ENCODE assay signal across 8 cellular contexts in the genomic region with DNA sequence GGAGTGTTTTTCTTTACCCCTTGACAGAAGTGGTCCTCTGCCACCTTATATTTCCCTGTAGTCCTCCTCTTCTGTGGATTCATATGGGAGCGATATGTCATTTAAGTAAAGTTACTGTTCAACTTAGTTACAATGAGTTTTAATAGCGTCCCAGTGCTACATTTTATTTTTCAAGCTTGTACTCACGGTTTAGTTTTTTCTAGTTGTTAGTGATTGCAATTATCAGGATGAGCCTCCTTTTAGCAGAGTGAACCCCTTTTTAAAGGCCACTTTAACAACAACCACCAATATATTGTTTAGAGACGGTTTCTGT. TPM values are rescaled to one million over a fixed set of nuclear protein-coding genes. Genes with fewer than 3 reads are reported as not detected.
DNase-seq lines count a peak whose midpoint lies in the region; ATAC-seq and TF ChIP-seq lines count a peak whose summit lies in the region.

No MANE protein-coding gene starts in this region.

- H3K4me2 ChIP-seq in GM23338 (peak overlapping the region; percentile 95), skeletal muscle satellite cell (ENCODE audit: low read length) (peak overlapping the region; percentile 88)

- CTCF ChIA-PET in WTC11 (lab: Charles Lee) (interaction anchor here (0.6 kb wide), 1 partner anchor 248 kb away, joined by 3 read pairs; no protein-coding TSS in a partner anchor), GM10248 (lab: Yijun Ruan, JAX) (interaction anchor here (1.9 kb wide), 1 partner anchor 13 kb away, joined by 6 read pairs; no protein-coding TSS in a partner anchor)

- 0 out of 2 replicates have a peak, but pooled peaks cover 5% of the 10 kb centered on the region for H3K36me3 ChIP-seq in GM23338 (ENCODE audit: insufficient read depth)
- H3K36me3 ChIP-seq in skeletal muscle satellite cell (ENCODE audit: insufficient read depth, low read length), result peaks cover 25% of the 10 kb centered on the region

- no peaks in the 10 kb centered on the region for H3K9me3 ChIP-seq in skeletal muscle satellite cell (replicated peaks; ENCODE audit: low read length)

- DNase-seq in GM23338 (ENCODE audit: low spot score), result no peak
- no peak for DNase-seq in WTC11 (ENCODE audit: low spot score)
- no peak for DNase-seq in glutamatergic neuron
- no peak for DNase-seq in GM10248 (ENCODE audit: extremely low spot score)
- no peak for DNase-seq in SIG-M5 (lab: John Stamatoyannopoulos, UW)

- H3K4me3 ChIP-seq in GM23338 (peak overlapping the region; percentile 92), skeletal muscle satellite cell (ENCODE audit: low read length) (peak overlapping the region; percentile 86)

- H3K27me3 Mint-ChIP-seq in GM23338 (ENCODE audit: insufficient read depth, low read depth, poor library complexity) (peaks cover 8% of the 10 kb centered on the region), WTC11 (ENCODE audit: low read depth) (no peaks in the 10 kb centered on the region), glutamatergic neuron (ENCODE audit: unreplicated experiment) (peaks cover 3% of the 10 kb centered on the region)

- TF ChIP-seq CTCF in GM23338 (conservative IDR thresholded peaks at IDR 0.05; ENCODE audit: low read depth in 2 of 2) (no peak), WTC11 (IDR thresholded peaks at IDR 0.05) (no peak), glutamatergic neuron (IDR thresholded peaks at IDR 0.05; ENCODE audit: partially characterized antibody, unreplicated experiment) (no peak), GM10248 (IDR thresholded peaks at IDR 0.05; ENCODE audit: control extremely low read depth, extremely low read depth, low read depth, missing control alignments) (no peak)

- no peak for ATAC-seq in GM23338
- ATAC-seq in WTC11, result no peak
- no peak for ATAC-seq in HG03039 (IDR thresholded peaks at IDR 0.05; ENCODE audit: unreplicated experiment)
- ATAC-seq in HG03196 (IDR thresholded peaks at IDR 0.05; ENCODE audit: unreplicated experiment), result no peak

- H3F3A ChIP-seq in GM23338 (replicated peaks; ENCODE audit: low read depth), result no peaks in the 10 kb centered on the region

- peak overlapping the region; percentile 99 for H3K9ac ChIP-seq in skeletal muscle satellite cell (ENCODE audit: low read depth, low read length)

- H4K20me1 ChIP-seq in GM23338 (replicated peaks; ENCODE audit: insufficient read depth), result peaks cover 24% of the 10 kb centered on the region

- H3K9me3 Mint-ChIP-seq in GM23338 (no peaks in the 10 kb centered on the region), WTC11 (no peaks in the 10 kb centered on the region), glutamatergic neuron (ENCODE audit: unreplicated experiment) (peaks cover 3% of the 10 kb centered on the region)

- no peaks in the 10 kb centered on the region for H3K27me3 ChIP-seq in GM23338 (ENCODE audit: insufficient read depth)
- no peaks in the 10 kb centered on the region for H3K27me3 ChIP-seq in skeletal muscle satellite cell (ENCODE audit: control insufficient read depth, insufficient read depth, low read length)

- H3K27ac Mint-ChIP-seq in GM23338, result peak overlapping the region; percentile 80
- H3K27ac Mint-ChIP-seq in WTC11, result peak overlapping the region; percentile 92
- peak overlapping the region; percentile 57 for H3K27ac Mint-ChIP-seq in glutamatergic neuron (ENCODE audit: unreplicated experiment)

- peaks cover 49% of the 10 kb centered on the region for H3K36me3 Mint-ChIP-seq in GM23338 (ENCODE audit: low read depth)
- H3K36me3 Mint-ChIP-seq in WTC11, result peaks cover 26% of the 10 kb centered on the region
- H3K36me3 Mint-ChIP-seq in glutamatergic neuron (ENCODE audit: unreplicated experiment), result no peaks in the 10 kb centered on the region

- peaks cover 65% of the 10 kb centered on the region for H3K79me2 ChIP-seq in GM23338 (replicated peaks; ENCODE audit: insufficient read depth)

- H3K4me3 Mint-ChIP-seq in GM23338 (peak overlapping the region; percentile 100), WTC11 (peak overlapping the region; percentile 99), glutamatergic neuron (ENCODE audit: unreplicated experiment) (peak overlapping the region; percentile 99)

- H3K4me1 ChIP-seq in GM23338 (ENCODE audit: insufficient read depth) (peaks cover 8% of the 10 kb centered on the region), skeletal muscle satellite cell (ENCODE audit: control insufficient read depth, insufficient read depth, low read length) (peaks cover 24% of the 10 kb centered on the region)

- peak overlapping the region; percentile 94; the same call in 1 of the 2 replicates for H3K27ac ChIP-seq in GM23338 (ENCODE audit: low read depth)

- POLR2A ChIA-PET in WTC11 (lab: Charles Lee), result no interaction called here
- POLR2A ChIA-PET in GM10248 (lab: Yijun Ruan, JAX), result interaction anchor here (1.1 to 1.5 kb wide), 2 partner anchors 88 to 187 kb away, joined by 3 to 4 read pairs; no protein-coding TSS in a partner anchor

- no peak overlapping the region for H2AFZ ChIP-seq in GM23338

- H3K4me1 Mint-ChIP-seq in GM23338 (peaks cover 23% of the 10 kb centered on the region), WTC11 (peaks cover 29% of the 10 kb centered on the region), glutamatergic neuron (ENCODE audit: low read depth, unreplicated experiment) (peaks cover 15% of the 10 kb centered on the region)

- H3K9me2 ChIP-seq in GM23338 (ENCODE audit: insufficient read depth), result no peaks in the 10 kb centered on the region

TF ChIP-seq in GM23338, 12 proteins besides CTCF, POLR2A, EP300 and RAD21:
- TF ChIP-seq ZNF331 (CRISPR knock-in tag; IDR thresholded peaks at IDR 0.05; ENCODE audit: low read depth) (no peak), STAT1 (IDR thresholded peaks at IDR 0.05; ENCODE audit: unreplicated experiment) (no peak), CREB1 (CRISPR knock-in tag; IDR thresholded peaks at IDR 0.05; ENCODE audit: low read depth) (no peak)
- TF ChIP-seq, protein P1, sequence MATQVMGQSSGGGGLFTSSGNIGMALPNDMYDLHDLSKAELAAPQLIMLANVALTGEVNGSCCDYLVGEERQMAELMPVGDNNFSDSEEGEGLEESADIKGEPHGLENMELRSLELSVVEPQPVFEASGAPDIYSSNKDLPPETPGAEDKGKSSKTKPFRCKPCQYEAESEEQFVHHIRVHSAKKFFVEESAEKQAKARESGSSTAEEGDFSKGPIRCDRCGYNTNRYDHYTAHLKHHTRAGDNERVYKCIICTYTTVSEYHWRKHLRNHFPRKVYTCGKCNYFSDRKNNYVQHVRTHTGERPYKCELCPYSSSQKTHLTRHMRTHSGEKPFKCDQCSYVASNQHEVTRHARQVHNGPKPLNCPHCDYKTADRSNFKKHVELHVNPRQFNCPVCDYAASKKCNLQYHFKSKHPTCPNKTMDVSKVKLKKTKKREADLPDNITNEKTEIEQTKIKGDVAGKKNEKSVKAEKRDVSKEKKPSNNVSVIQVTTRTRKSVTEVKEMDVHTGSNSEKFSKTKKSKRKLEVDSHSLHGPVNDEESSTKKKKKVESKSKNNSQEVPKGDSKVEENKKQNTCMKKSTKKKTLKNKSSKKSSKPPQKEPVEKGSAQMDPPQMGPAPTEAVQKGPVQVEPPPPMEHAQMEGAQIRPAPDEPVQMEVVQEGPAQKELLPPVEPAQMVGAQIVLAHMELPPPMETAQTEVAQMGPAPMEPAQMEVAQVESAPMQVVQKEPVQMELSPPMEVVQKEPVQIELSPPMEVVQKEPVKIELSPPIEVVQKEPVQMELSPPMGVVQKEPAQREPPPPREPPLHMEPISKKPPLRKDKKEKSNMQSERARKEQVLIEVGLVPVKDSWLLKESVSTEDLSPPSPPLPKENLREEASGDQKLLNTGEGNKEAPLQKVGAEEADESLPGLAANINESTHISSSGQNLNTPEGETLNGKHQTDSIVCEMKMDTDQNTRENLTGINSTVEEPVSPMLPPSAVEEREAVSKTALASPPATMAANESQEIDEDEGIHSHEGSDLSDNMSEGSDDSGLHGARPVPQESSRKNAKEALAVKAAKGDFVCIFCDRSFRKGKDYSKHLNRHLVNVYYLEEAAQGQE (IDR thresholded peaks at IDR 0.05; ENCODE audit: unreplicated experiment), result no peak

TF ChIP-seq in WTC11, 78 proteins besides CTCF, POLR2A, EP300 and RAD21 (continues in another document):
- TF ChIP-seq, protein P2, sequence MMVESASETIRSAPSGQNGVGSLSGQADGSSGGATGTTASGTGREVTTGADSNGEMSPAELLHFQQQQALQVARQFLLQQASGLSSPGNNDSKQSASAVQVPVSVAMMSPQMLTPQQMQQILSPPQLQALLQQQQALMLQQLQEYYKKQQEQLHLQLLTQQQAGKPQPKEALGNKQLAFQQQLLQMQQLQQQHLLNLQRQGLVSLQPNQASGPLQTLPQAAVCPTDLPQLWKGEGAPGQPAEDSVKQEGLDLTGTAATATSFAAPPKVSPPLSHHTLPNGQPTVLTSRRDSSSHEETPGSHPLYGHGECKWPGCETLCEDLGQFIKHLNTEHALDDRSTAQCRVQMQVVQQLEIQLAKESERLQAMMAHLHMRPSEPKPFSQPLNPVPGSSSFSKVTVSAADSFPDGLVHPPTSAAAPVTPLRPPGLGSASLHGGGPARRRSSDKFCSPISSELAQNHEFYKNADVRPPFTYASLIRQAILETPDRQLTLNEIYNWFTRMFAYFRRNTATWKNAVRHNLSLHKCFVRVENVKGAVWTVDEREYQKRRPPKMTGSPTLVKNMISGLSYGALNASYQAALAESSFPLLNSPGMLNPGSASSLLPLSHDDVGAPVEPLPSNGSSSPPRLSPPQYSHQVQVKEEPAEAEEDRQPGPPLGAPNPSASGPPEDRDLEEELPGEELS (CRISPR knock-in tag; IDR thresholded peaks at IDR 0.05), result no peak
- TF ChIP-seq NFYB (CRISPR knock-in tag; conservative IDR thresholded peaks at IDR 0.05; ENCODE audit: low read depth), result no peak

RNA-seq across cellular contexts. Expression of a gene that starts 1.5 kb away (rescaled TPM):
- 44.2 and 47.0 TPM in 2 replicates for total RNA-seq in GM23338 (2014; rRNA removed; shearing (Covaris generic))
- polyA plus RNA-seq in GM23338 (2016; fragmentation: Nextera tagmentation; extraction: Ambion mirVana), result 18.7 and 23.0 TPM in 2 replicates
- total RNA-seq in WTC11 (2021) (46.1 to 56.2 TPM (median 46.5 TPM) in 3 replicates), glutamatergic neuron (ENCODE audit: unreplicated experiment) (46.7 TPM)
- total RNA-seq in skeletal muscle satellite cell (2012; rRNA removed), result 25.8 and 30.2 TPM in 2 replicates

RNA-seq across cellular contexts. Expression of a gene that starts 35.1 kb away (rescaled TPM):
- 5.7 and 7.1 TPM in 2 replicates for total RNA-seq in GM23338 (2014; rRNA removed; shearing (Covaris generic))
- 3.9 and 5.3 TPM in 2 replicates for polyA plus RNA-seq in GM23338 (2016; fragmentation: Nextera tagmentation; extraction: Ambion mirVana)
- total RNA-seq in WTC11 (2021) (5.7 to 6.6 TPM (median 5.8 TPM) in 3 replicates), glutamatergic neuron (ENCODE audit: unreplicated experiment) (2.2 TPM)
- total RNA-seq in skeletal muscle satellite cell (2012; rRNA removed), result 4.8 and 5.0 TPM in 2 replicates
